Comparison of ENCODE assay signal across 8 cellular contexts in genomic region chr15:44712108-44713005, GRCh38. TPM values are rescaled to one million over a fixed set of nuclear protein-coding genes. Genes with fewer than 3 reads are reported as not detected.
DNase-seq lines count a peak whose midpoint lies in the region; ATAC-seq and TF ChIP-seq lines count a peak whose summit lies in the region.

No MANE protein-coding gene starts in this region.

- peaks cover 35 to 50% (median 45%) of the 10 kb centered on the region in 3 donors for H3K4me1 Mint-ChIP-seq in IgD-negative memory B cell
- peaks cover 59% of the 10 kb centered on the region for H3K4me1 Mint-ChIP-seq in activated naive CD8-positive, alpha-beta T cell treated with anti-CD3 and anti-CD28 coated beads, Interleukin-2, amount 50 U/mL, for 24 hours
- peaks cover 39% of the 10 kb centered on the region for H3K4me1 Mint-ChIP-seq in osteocyte (ENCODE audit: unreplicated experiment)

- H3K27me3 Mint-ChIP-seq in IgD-negative memory B cell (no peaks in the 10 kb centered on the region), osteocyte (ENCODE audit: unreplicated experiment) (no peaks in the 10 kb centered on the region)
- no peaks in the 10 kb centered on the region for H3K27me3 Mint-ChIP-seq in activated naive CD8-positive, alpha-beta T cell treated with anti-CD3 and anti-CD28 coated beads, Interleukin-2, amount 50 U/mL, for 24 hours

- intact Hi-C loops in Right ventricle myocardium inferior (cut with DNase I): no loop called here

- H3K27ac Mint-ChIP-seq in IgD-negative memory B cell (peak overlapping the region; percentile 100), osteocyte (ENCODE audit: unreplicated experiment) (peak overlapping the region; percentile 100)
- peak overlapping the region; percentile 100 for H3K27ac Mint-ChIP-seq in activated naive CD8-positive, alpha-beta T cell treated with anti-CD3 and anti-CD28 coated beads, Interleukin-2, amount 50 U/mL, for 24 hours

- no peak for TF ChIP-seq CTCF in osteocyte (IDR thresholded peaks at IDR 0.05)

- DNase-seq in GF-D8 (lab: John Stamatoyannopoulos, UW): peak; percentile 21
- DNase-seq in SK-N-DZ (ENCODE audit: low spot score): peak; percentile 43
- peak; percentile 62 for DNase-seq in activated naive CD8-positive, alpha-beta T cell treated with anti-CD3 and anti-CD28 coated beads, Interleukin-2, amount 50 U/mL, for 24 hours
- peak; percentile 74 for DNase-seq in Right ventricle myocardium inferior (ENCODE audit: missing footprints)
- DNase-seq in osteocyte (ENCODE audit: extremely low spot score, unreplicated experiment): no peak
- no peak for DNase-seq in iPS-NIHi7 (ENCODE audit: extremely low spot score)

- H3K4me3 Mint-ChIP-seq in IgD-negative memory B cell (peak overlapping the region; percentile 99 to 100 (median 100)), osteocyte (ENCODE audit: unreplicated experiment) (peak overlapping the region; percentile 92)
- H3K4me3 Mint-ChIP-seq in activated naive CD8-positive, alpha-beta T cell treated with anti-CD3 and anti-CD28 coated beads, Interleukin-2, amount 50 U/mL, for 24 hours: peak overlapping the region; percentile 99

- H3K9me3 Mint-ChIP-seq in IgD-negative memory B cell (no peaks in the 10 kb centered on the region), osteocyte (ENCODE audit: unreplicated experiment) (no peaks in the 10 kb centered on the region)
- no peaks in the 10 kb centered on the region for H3K9me3 Mint-ChIP-seq in activated naive CD8-positive, alpha-beta T cell treated with anti-CD3 and anti-CD28 coated beads, Interleukin-2, amount 50 U/mL, for 24 hours

- peaks cover 21% of the 10 kb centered on the region for H3K36me3 Mint-ChIP-seq in IgD-negative memory B cell
- peaks cover 70% of the 10 kb centered on the region for H3K36me3 Mint-ChIP-seq in activated naive CD8-positive, alpha-beta T cell treated with anti-CD3 and anti-CD28 coated beads, Interleukin-2, amount 50 U/mL, for 24 hours (ENCODE audit: low read depth)
- peaks cover 29% of the 10 kb centered on the region for H3K36me3 Mint-ChIP-seq in osteocyte (ENCODE audit: unreplicated experiment)

- peak; percentile 50 for ATAC-seq in activated naive CD8-positive, alpha-beta T cell treated with anti-CD3 and anti-CD28 coated beads, Interleukin-2, amount 50 U/mL, for 24 hours
- ATAC-seq in Right ventricle myocardium inferior: peak; percentile 69
- ATAC-seq in HG02763 (IDR thresholded peaks at IDR 0.05; ENCODE audit: unreplicated experiment): no peak

RNA-seq across cellular contexts. Expression of gene B2M, which starts 1.0 kb away (rescaled TPM):
- 23,226 TPM for polyA plus RNA-seq in IgD-negative memory B cell
- polyA plus RNA-seq in SK-N-DZ (2014; cell fraction: cytosol; rRNA removed): 363 and 382 TPM in 2 replicates
- 158 and 221 TPM in 2 replicates for polyA plus RNA-seq in SK-N-DZ (2014; cell fraction: nucleus; rRNA removed)
- total RNA-seq in Right ventricle myocardium inferior: 1,155 TPM
- 1,535 and 1,733 TPM in 2 replicates for total RNA-seq in osteocyte

RNA-seq across cellular contexts. Expression of gene PATL2, which starts 1.2 kb away (rescaled TPM):
- 17.7 TPM for polyA plus RNA-seq in IgD-negative memory B cell
- 0.21 TPM in 1 of 2 replicates, not detected in the other for polyA plus RNA-seq in SK-N-DZ (2014; cell fraction: cytosol; rRNA removed)
- 0.33 and 0.89 TPM in 2 replicates for polyA plus RNA-seq in SK-N-DZ (2014; cell fraction: nucleus; rRNA removed)
- total RNA-seq in Right ventricle myocardium inferior: 3.3 TPM
- total RNA-seq in osteocyte: 0.24 and 0.40 TPM in 2 replicates

RNA-seq across cellular contexts. Expression of gene TRIM69, which starts 24.0 kb away (rescaled TPM):
- 30.7 TPM for polyA plus RNA-seq in IgD-negative memory B cell
- 11.1 and 11.5 TPM in 2 replicates for polyA plus RNA-seq in SK-N-DZ (2014; cell fraction: cytosol; rRNA removed)
- polyA plus RNA-seq in SK-N-DZ (2014; cell fraction: nucleus; rRNA removed): 4.5 and 7.5 TPM in 2 replicates
- 51.9 TPM for total RNA-seq in Right ventricle myocardium inferior
- total RNA-seq in osteocyte: 13.6 and 17.6 TPM in 2 replicates

RNA-seq across cellular contexts. Expression of gene SPG11, which starts 48.9 kb away (rescaled TPM):
- 41.7 TPM for polyA plus RNA-seq in IgD-negative memory B cell
- polyA plus RNA-seq in SK-N-DZ (2014; cell fraction: cytosol; rRNA removed): 32.6 and 33.8 TPM in 2 replicates
- 39.2 and 46.0 TPM in 2 replicates for polyA plus RNA-seq in SK-N-DZ (2014; cell fraction: nucleus; rRNA removed)
- 40.5 TPM for total RNA-seq in Right ventricle myocardium inferior
- 58.1 and 79.1 TPM in 2 replicates for total RNA-seq in osteocyte

Comparison
In these comparisons a context has a peak if more than half of its experiments do, and no peak if none do; other contexts are left out.
1. DNase-seq: peak in GF-D8 (single experiment), SK-N-DZ (single experiment), activated naive CD8-positive, alpha-beta T cell treated with anti-CD3 and anti-CD28 coated beads, Interleukin-2, amount 50 U/mL, for 24 hours (single experiment) and Right ventricle myocardium inferior (single experiment); none in osteocyte (single experiment) and iPS-NIHi7 (single experiment).
2. Peak in every context shown above with its lines, with median percentiles within 50 percentile points of each other: H3K27ac Mint-ChIP-seq and H3K4me3 Mint-ChIP-seq.